In the genomic region with DNA sequence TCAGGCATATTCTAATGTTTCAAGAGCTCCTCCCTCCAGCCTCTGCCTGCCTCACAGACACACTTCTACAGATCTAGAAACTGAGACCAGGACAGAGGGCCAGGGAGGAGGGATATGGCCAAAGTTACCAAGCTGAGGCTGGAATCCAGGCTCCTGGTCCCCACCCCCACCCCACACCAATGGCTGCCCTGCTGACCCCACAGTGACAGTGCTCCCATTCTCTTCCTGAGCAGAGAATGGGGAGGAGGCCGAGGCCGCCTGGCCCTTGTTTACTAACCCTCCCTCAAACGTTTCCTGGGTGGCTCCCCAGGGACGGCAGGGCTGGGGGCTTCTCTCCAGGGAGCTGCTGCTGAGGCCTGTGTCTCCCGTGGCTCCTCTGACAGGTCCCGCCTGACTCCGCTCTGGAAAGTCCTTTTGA, we compare ENCODE assay signal across 1 cellular context.
TF ChIP-seq lines count a peak whose summit lies in the region.

No MANE protein-coding gene starts in this region.

TF ChIP-seq in HepG2, 621 proteins besides CTCF, POLR2A, EP300 and RAD21 (continued from another document and continues in another):
- 0 out of 2 replicates have a peak, but pooled peaks have one; percentile 64 for TF ChIP-seq ZSCAN31 (CRISPR knock-in tag; IDR thresholded peaks at IDR 0.05; ENCODE audit: low read depth)
- peak; percentile 35; the same call in 1 of the 2 replicates for TF ChIP-seq TAF1 (CRISPR knock-in tag; IDR thresholded peaks at IDR 0.05)
- TF ChIP-seq, protein P1, sequence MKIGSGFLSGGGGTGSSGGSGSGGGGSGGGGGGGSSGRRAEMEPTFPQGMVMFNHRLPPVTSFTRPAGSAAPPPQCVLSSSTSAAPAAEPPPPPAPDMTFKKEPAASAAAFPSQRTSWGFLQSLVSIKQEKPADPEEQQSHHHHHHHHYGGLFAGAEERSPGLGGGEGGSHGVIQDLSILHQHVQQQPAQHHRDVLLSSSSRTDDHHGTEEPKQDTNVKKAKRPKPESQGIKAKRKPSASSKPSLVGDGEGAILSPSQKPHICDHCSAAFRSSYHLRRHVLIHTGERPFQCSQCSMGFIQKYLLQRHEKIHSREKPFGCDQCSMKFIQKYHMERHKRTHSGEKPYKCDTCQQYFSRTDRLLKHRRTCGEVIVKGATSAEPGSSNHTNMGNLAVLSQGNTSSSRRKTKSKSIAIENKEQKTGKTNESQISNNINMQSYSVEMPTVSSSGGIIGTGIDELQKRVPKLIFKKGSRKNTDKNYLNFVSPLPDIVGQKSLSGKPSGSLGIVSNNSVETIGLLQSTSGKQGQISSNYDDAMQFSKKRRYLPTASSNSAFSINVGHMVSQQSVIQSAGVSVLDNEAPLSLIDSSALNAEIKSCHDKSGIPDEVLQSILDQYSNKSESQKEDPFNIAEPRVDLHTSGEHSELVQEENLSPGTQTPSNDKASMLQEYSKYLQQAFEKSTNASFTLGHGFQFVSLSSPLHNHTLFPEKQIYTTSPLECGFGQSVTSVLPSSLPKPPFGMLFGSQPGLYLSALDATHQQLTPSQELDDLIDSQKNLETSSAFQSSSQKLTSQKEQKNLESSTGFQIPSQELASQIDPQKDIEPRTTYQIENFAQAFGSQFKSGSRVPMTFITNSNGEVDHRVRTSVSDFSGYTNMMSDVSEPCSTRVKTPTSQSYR (CRISPR knock-in tag; IDR thresholded peaks at IDR 0.05; ENCODE audit: borderline replicate concordance): peak; percentile 87; the same call in 1 of the 2 replicates
- no peak for TF ChIP-seq ZNF335 (CRISPR knock-in tag; IDR thresholded peaks at IDR 0.05)
- no peak for TF ChIP-seq HCFC1 (IDR thresholded peaks at IDR 0.05; ENCODE audit: low read depth, low read length)
- peak; percentile 37; the same call in 1 of the 2 replicates for TF ChIP-seq ZNF788 (CRISPR knock-in tag; IDR thresholded peaks at IDR 0.05; ENCODE audit: borderline replicate concordance)
- TF ChIP-seq, protein P2, sequence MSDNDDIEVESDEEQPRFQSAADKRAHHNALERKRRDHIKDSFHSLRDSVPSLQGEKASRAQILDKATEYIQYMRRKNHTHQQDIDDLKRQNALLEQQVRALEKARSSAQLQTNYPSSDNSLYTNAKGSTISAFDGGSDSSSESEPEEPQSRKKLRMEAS (IDR thresholded peaks at IDR 0.05): peak; percentile 52; the same call in 1 of the 2 replicates
- TF ChIP-seq, protein P3, sequence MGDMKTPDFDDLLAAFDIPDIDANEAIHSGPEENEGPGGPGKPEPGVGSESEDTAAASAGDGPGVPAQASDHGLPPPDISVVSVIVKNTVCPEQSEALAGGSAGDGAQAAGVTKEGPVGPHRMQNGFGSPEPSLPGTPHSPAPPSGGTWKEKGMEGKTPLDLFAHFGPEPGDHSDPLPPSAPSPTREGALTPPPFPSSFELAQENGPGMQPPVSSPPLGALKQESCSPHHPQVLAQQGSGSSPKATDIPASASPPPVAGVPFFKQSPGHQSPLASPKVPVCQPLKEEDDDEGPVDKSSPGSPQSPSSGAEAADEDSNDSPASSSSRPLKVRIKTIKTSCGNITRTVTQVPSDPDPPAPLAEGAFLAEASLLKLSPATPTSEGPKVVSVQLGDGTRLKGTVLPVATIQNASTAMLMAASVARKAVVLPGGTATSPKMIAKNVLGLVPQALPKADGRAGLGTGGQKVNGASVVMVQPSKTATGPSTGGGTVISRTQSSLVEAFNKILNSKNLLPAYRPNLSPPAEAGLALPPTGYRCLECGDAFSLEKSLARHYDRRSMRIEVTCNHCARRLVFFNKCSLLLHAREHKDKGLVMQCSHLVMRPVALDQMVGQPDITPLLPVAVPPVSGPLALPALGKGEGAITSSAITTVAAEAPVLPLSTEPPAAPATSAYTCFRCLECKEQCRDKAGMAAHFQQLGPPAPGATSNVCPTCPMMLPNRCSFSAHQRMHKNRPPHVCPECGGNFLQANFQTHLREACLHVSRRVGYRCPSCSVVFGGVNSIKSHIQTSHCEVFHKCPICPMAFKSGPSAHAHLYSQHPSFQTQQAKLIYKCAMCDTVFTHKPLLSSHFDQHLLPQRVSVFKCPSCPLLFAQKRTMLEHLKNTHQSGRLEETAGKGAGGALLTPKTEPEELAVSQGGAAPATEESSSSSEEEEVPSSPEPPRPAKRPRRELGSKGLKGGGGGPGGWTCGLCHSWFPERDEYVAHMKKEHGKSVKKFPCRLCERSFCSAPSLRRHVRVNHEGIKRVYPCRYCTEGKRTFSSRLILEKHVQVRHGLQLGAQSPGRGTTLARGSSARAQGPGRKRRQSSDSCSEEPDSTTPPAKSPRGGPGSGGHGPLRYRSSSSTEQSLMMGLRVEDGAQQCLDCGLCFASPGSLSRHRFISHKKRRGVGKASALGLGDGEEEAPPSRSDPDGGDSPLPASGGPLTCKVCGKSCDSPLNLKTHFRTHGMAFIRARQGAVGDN (CRISPR knock-in tag; IDR thresholded peaks at IDR 0.05): peak; percentile 89
- peak; percentile 44; the same call in 1 of the 2 replicates for TF ChIP-seq RXRA (CRISPR knock-in tag; IDR thresholded peaks at IDR 0.05)
- TF ChIP-seq POLR2AphosphoS5 (IDR thresholded peaks at IDR 0.05; ENCODE audit: low read depth, low read length): no peak
- TF ChIP-seq NONO (IDR thresholded peaks at IDR 0.05): no peak
- 0 out of 2 replicates have a peak, but pooled peaks have one; percentile 16 for TF ChIP-seq NONO (CRISPR knock-in tag; conservative IDR thresholded peaks at IDR 0.05)
- TF ChIP-seq, protein P4, sequence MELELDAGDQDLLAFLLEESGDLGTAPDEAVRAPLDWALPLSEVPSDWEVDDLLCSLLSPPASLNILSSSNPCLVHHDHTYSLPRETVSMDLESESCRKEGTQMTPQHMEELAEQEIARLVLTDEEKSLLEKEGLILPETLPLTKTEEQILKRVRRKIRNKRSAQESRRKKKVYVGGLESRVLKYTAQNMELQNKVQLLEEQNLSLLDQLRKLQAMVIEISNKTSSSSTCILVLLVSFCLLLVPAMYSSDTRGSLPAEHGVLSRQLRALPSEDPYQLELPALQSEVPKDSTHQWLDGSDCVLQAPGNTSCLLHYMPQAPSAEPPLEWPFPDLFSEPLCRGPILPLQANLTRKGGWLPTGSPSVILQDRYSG (CRISPR knock-in tag; IDR thresholded peaks at IDR 0.05): no peak
- no peak for TF ChIP-seq PHF8 (CRISPR knock-in tag; IDR thresholded peaks at IDR 0.05)
- TF ChIP-seq, protein P5, sequence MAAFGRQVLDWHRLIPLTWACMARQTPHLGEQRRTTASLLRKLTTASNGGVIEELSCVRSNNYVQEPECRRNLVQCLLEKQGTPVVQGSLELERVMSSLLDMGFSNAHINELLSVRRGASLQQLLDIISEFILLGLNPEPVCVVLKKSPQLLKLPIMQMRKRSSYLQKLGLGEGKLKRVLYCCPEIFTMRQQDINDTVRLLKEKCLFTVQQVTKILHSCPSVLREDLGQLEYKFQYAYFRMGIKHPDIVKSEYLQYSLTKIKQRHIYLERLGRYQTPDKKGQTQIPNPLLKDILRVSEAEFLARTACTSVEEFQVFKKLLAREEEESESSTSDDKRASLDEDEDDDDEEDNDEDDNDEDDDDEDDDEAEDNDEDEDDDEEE (CRISPR knock-in tag; IDR thresholded peaks at IDR 0.05): no peak
- 0 out of 2 replicates have a peak, but pooled peaks have one; percentile 24 for TF ChIP-seq ZNF274 (CRISPR knock-in tag; IDR thresholded peaks at IDR 0.05)
- no peak for TF ChIP-seq ZSCAN9 (CRISPR knock-in tag; IDR thresholded peaks at IDR 0.05; ENCODE audit: borderline replicate concordance)
- TF ChIP-seq POLR2G (IDR thresholded peaks at IDR 0.05; ENCODE audit: low read depth, low read length): peak; percentile 78
- TF ChIP-seq ARNTL (CRISPR knock-in tag; IDR thresholded peaks at IDR 0.05): 0 out of 2 replicates have a peak, but pooled peaks have one; percentile 25
- TF ChIP-seq, protein P6, sequence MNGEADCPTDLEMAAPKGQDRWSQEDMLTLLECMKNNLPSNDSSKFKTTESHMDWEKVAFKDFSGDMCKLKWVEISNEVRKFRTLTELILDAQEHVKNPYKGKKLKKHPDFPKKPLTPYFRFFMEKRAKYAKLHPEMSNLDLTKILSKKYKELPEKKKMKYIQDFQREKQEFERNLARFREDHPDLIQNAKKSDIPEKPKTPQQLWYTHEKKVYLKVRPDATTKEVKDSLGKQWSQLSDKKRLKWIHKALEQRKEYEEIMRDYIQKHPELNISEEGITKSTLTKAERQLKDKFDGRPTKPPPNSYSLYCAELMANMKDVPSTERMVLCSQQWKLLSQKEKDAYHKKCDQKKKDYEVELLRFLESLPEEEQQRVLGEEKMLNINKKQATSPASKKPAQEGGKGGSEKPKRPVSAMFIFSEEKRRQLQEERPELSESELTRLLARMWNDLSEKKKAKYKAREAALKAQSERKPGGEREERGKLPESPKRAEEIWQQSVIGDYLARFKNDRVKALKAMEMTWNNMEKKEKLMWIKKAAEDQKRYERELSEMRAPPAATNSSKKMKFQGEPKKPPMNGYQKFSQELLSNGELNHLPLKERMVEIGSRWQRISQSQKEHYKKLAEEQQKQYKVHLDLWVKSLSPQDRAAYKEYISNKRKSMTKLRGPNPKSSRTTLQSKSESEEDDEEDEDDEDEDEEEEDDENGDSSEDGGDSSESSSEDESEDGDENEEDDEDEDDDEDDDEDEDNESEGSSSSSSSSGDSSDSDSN (CRISPR knock-in tag; IDR thresholded peaks at IDR 0.05): peak; percentile 59
- TF ChIP-seq PITX1 (CRISPR knock-in tag; IDR thresholded peaks at IDR 0.05): no peak
- TF ChIP-seq, protein P7, sequence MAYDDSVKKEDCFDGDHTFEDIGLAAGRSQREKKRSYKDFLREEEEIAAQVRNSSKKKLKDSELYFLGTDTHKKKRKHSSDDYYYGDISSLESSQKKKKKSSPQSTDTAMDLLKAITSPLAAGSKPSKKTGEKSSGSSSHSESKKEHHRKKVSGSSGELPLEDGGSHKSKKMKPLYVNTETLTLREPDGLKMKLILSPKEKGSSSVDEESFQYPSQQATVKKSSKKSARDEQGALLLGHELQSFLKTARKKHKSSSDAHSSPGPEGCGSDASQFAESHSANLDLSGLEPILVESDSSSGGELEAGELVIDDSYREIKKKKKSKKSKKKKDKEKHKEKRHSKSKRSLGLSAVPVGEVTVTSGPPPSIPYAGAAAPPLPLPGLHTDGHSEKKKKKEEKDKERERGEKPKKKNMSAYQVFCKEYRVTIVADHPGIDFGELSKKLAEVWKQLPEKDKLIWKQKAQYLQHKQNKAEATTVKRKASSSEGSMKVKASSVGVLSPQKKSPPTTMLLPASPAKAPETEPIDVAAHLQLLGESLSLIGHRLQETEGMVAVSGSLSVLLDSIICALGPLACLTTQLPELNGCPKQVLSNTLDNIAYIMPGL (CRISPR knock-in tag; IDR thresholded peaks at IDR 0.05; ENCODE audit: borderline replicate concordance in 1 of 2, low read depth in 1 of 2): peak in 1 of 2 experiments; percentile 34; a peak in 1 of 4 replicates
- TF ChIP-seq, protein P8, sequence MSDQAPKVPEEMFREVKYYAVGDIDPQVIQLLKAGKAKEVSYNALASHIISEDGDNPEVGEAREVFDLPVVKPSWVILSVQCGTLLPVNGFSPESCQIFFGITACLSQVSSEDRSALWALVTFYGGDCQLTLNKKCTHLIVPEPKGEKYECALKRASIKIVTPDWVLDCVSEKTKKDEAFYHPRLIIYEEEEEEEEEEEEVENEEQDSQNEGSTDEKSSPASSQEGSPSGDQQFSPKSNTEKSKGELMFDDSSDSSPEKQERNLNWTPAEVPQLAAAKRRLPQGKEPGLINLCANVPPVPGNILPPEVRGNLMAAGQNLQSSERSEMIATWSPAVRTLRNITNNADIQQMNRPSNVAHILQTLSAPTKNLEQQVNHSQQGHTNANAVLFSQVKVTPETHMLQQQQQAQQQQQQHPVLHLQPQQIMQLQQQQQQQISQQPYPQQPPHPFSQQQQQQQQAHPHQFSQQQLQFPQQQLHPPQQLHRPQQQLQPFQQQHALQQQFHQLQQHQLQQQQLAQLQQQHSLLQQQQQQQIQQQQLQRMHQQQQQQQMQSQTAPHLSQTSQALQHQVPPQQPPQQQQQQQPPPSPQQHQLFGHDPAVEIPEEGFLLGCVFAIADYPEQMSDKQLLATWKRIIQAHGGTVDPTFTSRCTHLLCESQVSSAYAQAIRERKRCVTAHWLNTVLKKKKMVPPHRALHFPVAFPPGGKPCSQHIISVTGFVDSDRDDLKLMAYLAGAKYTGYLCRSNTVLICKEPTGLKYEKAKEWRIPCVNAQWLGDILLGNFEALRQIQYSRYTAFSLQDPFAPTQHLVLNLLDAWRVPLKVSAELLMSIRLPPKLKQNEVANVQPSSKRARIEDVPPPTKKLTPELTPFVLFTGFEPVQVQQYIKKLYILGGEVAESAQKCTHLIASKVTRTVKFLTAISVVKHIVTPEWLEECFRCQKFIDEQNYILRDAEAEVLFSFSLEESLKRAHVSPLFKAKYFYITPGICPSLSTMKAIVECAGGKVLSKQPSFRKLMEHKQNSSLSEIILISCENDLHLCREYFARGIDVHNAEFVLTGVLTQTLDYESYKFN (CRISPR knock-in tag; conservative IDR thresholded peaks at IDR 0.05): peak; percentile 81
- TF ChIP-seq HNF4A (CRISPR knock-in tag; IDR thresholded peaks at IDR 0.05): peak; percentile 33; the same call in 1 of the 2 replicates
- TF ChIP-seq HDAC2 (CRISPR knock-in tag; IDR thresholded peaks at IDR 0.05): 0 out of 2 replicates have a peak, but pooled peaks have one; percentile 15
- 0 out of 2 replicates have a peak, but pooled peaks have one; percentile 27 for TF ChIP-seq HNRNPL (IDR thresholded peaks at IDR 0.05; ENCODE audit: low read depth, low read length)
- no peak for TF ChIP-seq ZNF136 (CRISPR knock-in tag; IDR thresholded peaks at IDR 0.05; ENCODE audit: low read depth)
- TF ChIP-seq, protein P9, sequence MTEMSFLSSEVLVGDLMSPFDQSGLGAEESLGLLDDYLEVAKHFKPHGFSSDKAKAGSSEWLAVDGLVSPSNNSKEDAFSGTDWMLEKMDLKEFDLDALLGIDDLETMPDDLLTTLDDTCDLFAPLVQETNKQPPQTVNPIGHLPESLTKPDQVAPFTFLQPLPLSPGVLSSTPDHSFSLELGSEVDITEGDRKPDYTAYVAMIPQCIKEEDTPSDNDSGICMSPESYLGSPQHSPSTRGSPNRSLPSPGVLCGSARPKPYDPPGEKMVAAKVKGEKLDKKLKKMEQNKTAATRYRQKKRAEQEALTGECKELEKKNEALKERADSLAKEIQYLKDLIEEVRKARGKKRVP (CRISPR knock-in tag; IDR thresholded peaks at IDR 0.05): no peak
- no peak for TF ChIP-seq SOX6 (IDR thresholded peaks at IDR 0.05)
- peak; percentile 78 for TF ChIP-seq SOX6 (CRISPR knock-in tag; IDR thresholded peaks at IDR 0.05)
- TF ChIP-seq FOSL2 (CRISPR knock-in tag; IDR thresholded peaks at IDR 0.05): peak; percentile 20; the same call in 1 of the 2 replicates
